ENCODE assay signal across 8 cellular contexts in the genomic region with DNA sequence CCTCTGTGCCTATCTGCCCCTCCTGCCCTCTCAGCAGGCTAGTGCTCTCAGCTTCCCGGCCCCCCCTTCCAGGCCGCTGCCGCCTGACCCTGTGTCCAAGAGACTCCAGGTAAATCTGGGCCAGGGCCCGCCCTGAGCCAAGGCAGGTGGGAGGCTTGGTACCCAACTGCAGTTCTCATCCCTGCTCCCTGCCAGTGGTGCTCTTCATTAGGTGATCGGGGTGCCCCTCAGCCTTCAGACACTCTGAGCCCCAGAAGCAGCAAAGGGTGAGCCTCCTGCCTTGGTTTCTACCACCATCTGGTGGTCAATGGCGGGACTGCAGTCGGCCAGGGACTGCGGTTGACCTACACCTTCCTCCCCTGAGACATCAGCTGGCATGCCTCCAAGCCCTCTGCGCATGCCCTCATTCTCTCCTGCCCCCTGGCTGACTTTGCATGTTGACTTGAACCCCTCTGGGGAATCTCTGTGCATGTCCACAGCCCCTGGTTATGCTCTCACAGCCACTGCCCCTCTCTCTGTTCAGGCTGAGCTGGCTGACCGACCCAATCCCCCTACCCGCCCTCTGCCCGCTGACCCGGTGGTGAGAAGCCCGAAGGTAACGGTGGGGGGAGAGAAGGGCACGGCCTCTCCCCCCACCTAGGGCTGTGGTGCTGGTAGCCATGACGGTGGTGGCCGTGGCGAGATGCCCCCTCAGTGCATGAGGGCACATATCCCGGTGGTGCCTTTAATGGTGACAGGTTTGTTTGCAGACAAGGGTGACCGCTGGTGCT. TPM values are rescaled to one million over a fixed set of nuclear protein-coding genes. Genes with fewer than 3 reads are reported as not detected.
DNase-seq lines count a peak whose midpoint lies in the region; ATAC-seq and TF ChIP-seq lines count a peak whose summit lies in the region.

No MANE protein-coding gene starts in this region.

- H2AFZ ChIP-seq in trophoblast cell (ENCODE audit: insufficient read depth, low read length, poor library complexity), result no peak overlapping the region

- WGBS in trophoblast cell (ENCODE audit: extremely low coverage, insufficient coverage, insufficient read length), result no CpG with 5 or more reads among the region's 21 CpGs
- WGBS in upper lobe of left lung, 2 donors, result 44 to 49% methylated on average over 20 to 21 of the region's 21 CpGs

- DNase-seq in CD8-positive, alpha-beta T cell, result peak; percentile 91 to 99 (median 95)
- DNase-seq in NCI-H1105 (lab: John Stamatoyannopoulos, UW) (peak; percentile 94), SK-N-DZ (ENCODE audit: low spot score) (peak; percentile 90), glomerular visceral epithelial cell (ENCODE audit: extremely low spot score) (peak; percentile 94), trophoblast cell (peak; percentile 64 to 91), upper lobe of left lung (peak; percentile 82)
- DNase-seq in activated gamma-delta T cell treated with anti-CD3 and anti-CD28 coated beads, Interleukin-2, amount 50 U/mL, for 16 hours (ENCODE audit: low read depth), result peak; percentile 95

- no peak overlapping the region for H2BK120ac ChIP-seq in trophoblast cell (ENCODE audit: insufficient read depth, low read length, poor library complexity)

- no peak overlapping the region for H4K12ac ChIP-seq in trophoblast cell (ENCODE audit: low read depth, low read length)

- no peaks in the 10 kb centered on the region for H3K27me3 ChIP-seq in CD8-positive, alpha-beta T cell (ENCODE audit: insufficient read depth, low read length)
- H3K27me3 ChIP-seq in trophoblast cell (ENCODE audit: insufficient read depth, low read length), result no peaks in the 10 kb centered on the region
- H3K27me3 ChIP-seq in upper lobe of left lung, result no peaks in the 10 kb centered on the region

- peaks cover 33% of the 10 kb centered on the region for H3K4me1 ChIP-seq in CD8-positive, alpha-beta T cell (ENCODE audit: insufficient read depth, low read length)
- H3K4me1 ChIP-seq in trophoblast cell (ENCODE audit: control insufficient read depth in 1 of 2, insufficient read depth in 2 of 2, low read length in 2 of 2) (peaks cover 7 to 12% of the 10 kb centered on the region in 2 experiments), upper lobe of left lung (peaks cover 24 to 36% (median 32%) of the 10 kb centered on the region in 4 donors)

- peaks cover 5% of the 10 kb centered on the region for H3K79me2 ChIP-seq in trophoblast cell (ENCODE audit: control insufficient read depth, insufficient read depth, low read length, poor library complexity)

- no peak overlapping the region for H2BK5ac ChIP-seq in trophoblast cell (ENCODE audit: low read depth, low read length, poor library complexity)

- H3K27me3 Mint-ChIP-seq in CD8-positive, alpha-beta T cell (ENCODE audit: low read depth), result no peaks in the 10 kb centered on the region

- H3K23ac ChIP-seq in trophoblast cell (ENCODE audit: low read length), result no peak overlapping the region

- H3K9ac ChIP-seq in trophoblast cell (ENCODE audit: low read length), result no peak overlapping the region

- H3K36me3 ChIP-seq in CD8-positive, alpha-beta T cell (ENCODE audit: insufficient read depth, low read length), result no peaks in the 10 kb centered on the region
- H3K36me3 ChIP-seq in trophoblast cell (ENCODE audit: control insufficient read depth in 1 of 2, insufficient read depth in 2 of 2, low read length in 2 of 2) (peaks cover 4 to 7% of the 10 kb centered on the region in 2 experiments), upper lobe of left lung (peaks cover 13 to 57% (median 43%) of the 10 kb centered on the region in 4 donors)

- TF ChIP-seq CTCF in CD8-positive, alpha-beta T cell (IDR thresholded peaks at IDR 0.05), result peak; percentile 88
- TF ChIP-seq CTCF in upper lobe of left lung (IDR thresholded peaks at IDR 0.05), result peak; percentile 97 to 99 (median 98)

- peak; percentile 69 for ATAC-seq in CD8-positive, alpha-beta T cell
- peak; percentile 39 for ATAC-seq in GM21717 (IDR thresholded peaks at IDR 0.05; ENCODE audit: unreplicated experiment)
- peak; percentile 76 for ATAC-seq in upper lobe of left lung (ENCODE audit: low FRiP score in 2 of 2)

- H3K79me1 ChIP-seq in trophoblast cell (ENCODE audit: low read length), result peaks cover 6% of the 10 kb centered on the region

- H3K4me3 ChIP-seq in CD8-positive, alpha-beta T cell (ENCODE audit: low read depth, low read length), result no peak overlapping the region
- H3K4me3 ChIP-seq in trophoblast cell (ENCODE audit: low read depth, low read length) (no peak overlapping the region), upper lobe of left lung (no peak overlapping the region)

- H3K9me3 ChIP-seq in CD8-positive, alpha-beta T cell (ENCODE audit: low read length), result no peaks in the 10 kb centered on the region
- H3K9me3 ChIP-seq in trophoblast cell (ENCODE audit: insufficient read depth, low read depth, low read length), result no peaks in the 10 kb centered on the region
- no peaks in the 10 kb centered on the region for H3K9me3 ChIP-seq in upper lobe of left lung

- intact Hi-C loops in CD8-positive, alpha-beta T cell (cut with DNase I, micrococcal nuclease), result loop anchor here (1.0 to 5.0 kb wide), 11 partner anchors 11 to 579 kb away; partner anchors contain the start of genes PBXIP1 (in 1 of the 2), PMVK (in 1 of the 2), PYGO2 (in 1 of the 2) and ZBTB7B (in 1 of the 2)

- H3K27ac Mint-ChIP-seq in CD8-positive, alpha-beta T cell, result no peak overlapping the region

- CTCF ChIA-PET in CD8-positive, alpha-beta T cell (lab: Charles Lee), result interaction anchor here (0.6 to 22.1 kb wide), 38 partner anchors 11 to 540 kb away, joined by 3 to 528 read pairs (median 4); partner anchors contain the start of genes ADAM15, EFNA3, KRTCAP2 and PBXIP1

- H3K4me3 Mint-ChIP-seq in CD8-positive, alpha-beta T cell, result peak overlapping the region; percentile 71

- peaks cover 36% of the 10 kb centered on the region for H3K4me1 Mint-ChIP-seq in CD8-positive, alpha-beta T cell (ENCODE audit: low read depth)

- no peaks in the 10 kb centered on the region for H3K9me3 Mint-ChIP-seq in CD8-positive, alpha-beta T cell

- POLR2A ChIA-PET in CD8-positive, alpha-beta T cell (lab: Charles Lee), result interaction anchor here (0.8 to 1.4 kb wide), 5 partner anchors 9 to 23 kb away, joined by 3 to 8 read pairs (median 5); partner anchors contain the start of gene ADAM15

- no peak overlapping the region for H3K18ac ChIP-seq in trophoblast cell (ENCODE audit: low read length)

- H4K91ac ChIP-seq in trophoblast cell (ENCODE audit: low read depth, low read length), result no peak overlapping the region

- peaks cover 16% of the 10 kb centered on the region for H3K36me3 Mint-ChIP-seq in CD8-positive, alpha-beta T cell

- no peak overlapping the region for H4K8ac ChIP-seq in trophoblast cell (ENCODE audit: low read depth, low read length)

- H3K14ac ChIP-seq in trophoblast cell (ENCODE audit: low read length), result no peak overlapping the region

- no peak overlapping the region for H3K27ac ChIP-seq in CD8-positive, alpha-beta T cell (ENCODE audit: low read depth, low read length)
- H3K27ac ChIP-seq in trophoblast cell (ENCODE audit: low read depth, low read length) (no peak overlapping the region), upper lobe of left lung (no peak overlapping the region)

- no peak for TF ChIP-seq POLR2A in upper lobe of left lung (IDR thresholded peaks at IDR 0.05)

- H3K4me2 ChIP-seq in trophoblast cell (ENCODE audit: low read length), result no peak overlapping the region

- H2BK12ac ChIP-seq in trophoblast cell (ENCODE audit: low read length), result no peak overlapping the region

- no peak overlapping the region for H2AK5ac ChIP-seq in trophoblast cell (ENCODE audit: low read length)

- H3K4ac ChIP-seq in trophoblast cell (ENCODE audit: low read depth, low read length), result no peak overlapping the region

- no peak for TF ChIP-seq EP300 in upper lobe of left lung (IDR thresholded peaks at IDR 0.05)

RNA-seq across cellular contexts. Expression of gene EFNA4, which starts 2.0 kb away (rescaled TPM):
- 1 to 10 TPM; 1.4 to 1.8 TPM for total RNA-seq in CD8-positive, alpha-beta T cell
- polyA plus RNA-seq in SK-N-DZ (2014; cell fraction: cytosol; rRNA removed), result 12.7 and 13.3 TPM in 2 replicates
- 9.2 and 10.1 TPM in 2 replicates for polyA plus RNA-seq in SK-N-DZ (2014; cell fraction: nucleus; rRNA removed)
- polyA plus RNA-seq in trophoblast cell (2013), result 16.4 and 16.6 TPM in 2 replicates
- 1 to 10 TPM; 2.8 to 8.1 (median 7.0) TPM for total RNA-seq in upper lobe of left lung

RNA-seq across cellular contexts. Expression of gene ADAM15, which starts 10.4 kb away (rescaled TPM):
- total RNA-seq in CD8-positive, alpha-beta T cell, result 10 to 100 TPM; 10.8 to 11.8 TPM
- polyA plus RNA-seq in SK-N-DZ (2014; cell fraction: cytosol; rRNA removed), result 55.4 and 55.5 TPM in 2 replicates
- polyA plus RNA-seq in SK-N-DZ (2014; cell fraction: nucleus; rRNA removed), result 227 and 243 TPM in 2 replicates
- polyA plus RNA-seq in trophoblast cell (2013), result 16.6 and 17.0 TPM in 2 replicates
- 100 to 1,000 TPM in 4 of 6 donors, 10 to 100 TPM in 2; 52.1 to 246 (median 106) TPM for total RNA-seq in upper lobe of left lung

RNA-seq across cellular contexts. Expression of gene EFNA3, which starts 17.1 kb away (rescaled TPM):
- under 1 TPM; 0.46 to 0.69 TPM for total RNA-seq in CD8-positive, alpha-beta T cell
- 13.3 and 15.9 TPM in 2 replicates for polyA plus RNA-seq in SK-N-DZ (2014; cell fraction: cytosol; rRNA removed)
- 10.2 and 10.5 TPM in 2 replicates for polyA plus RNA-seq in SK-N-DZ (2014; cell fraction: nucleus; rRNA removed)
- 2.5 and 2.7 TPM in 2 replicates for polyA plus RNA-seq in trophoblast cell (2013)
- 1 to 10 TPM in 4 of 6 donors, under 1 TPM in 2; 0.33 to 2.1 (median 1.4) TPM for total RNA-seq in upper lobe of left lung

RNA-seq across cellular contexts. Expression of gene DCST1, which starts 27.9 kb away (rescaled TPM):
- under 1 TPM in 1 of 2 experiments, not detected in 1; 0.30 TPM for total RNA-seq in CD8-positive, alpha-beta T cell
- polyA plus RNA-seq in SK-N-DZ (2014; cell fraction: cytosol; rRNA removed), result 0.05 TPM in 1 of 2 replicates, not detected in the other
- polyA plus RNA-seq in SK-N-DZ (2014; cell fraction: nucleus; rRNA removed), result not detected in 2 replicates
- polyA plus RNA-seq in trophoblast cell (2013), result 0.22 and 0.26 TPM in 2 replicates
- total RNA-seq in upper lobe of left lung, result under 1 TPM in 1 of 6 donors, not detected in 5; 0.89 TPM

RNA-seq across cellular contexts. Expression of gene DCST2, which starts 28.0 kb away (rescaled TPM):
- total RNA-seq in CD8-positive, alpha-beta T cell, result under 1 TPM; 0.52 to 0.61 TPM
- polyA plus RNA-seq in SK-N-DZ (2014; cell fraction: cytosol; rRNA removed), result 0.28 TPM in 1 of 2 replicates, not detected in the other
- polyA plus RNA-seq in SK-N-DZ (2014; cell fraction: nucleus; rRNA removed), result 0.19 and 2.3 TPM in 2 replicates
- 0.55 and 0.56 TPM in 2 replicates for polyA plus RNA-seq in trophoblast cell (2013)
- total RNA-seq in upper lobe of left lung, result 1 to 10 TPM in 4 of 6 donors, under 1 TPM in 2; 0.49 to 2.1 (median 1.1) TPM

Comparison
In these comparisons a context has a peak if more than half of its experiments do, and no peak if none do; other contexts are left out.
1. RNA of gene ADAM15, which starts 10.4 kb away (total RNA-seq): 52.1 to 246 TPM in upper lobe of left lung; 10.8 to 11.8 TPM in CD8-positive, alpha-beta T cell; every median in the first group is over 4 times any median in the second.
2. Peak in every context shown above with its lines, with median percentiles within 50 percentile points of each other: ATAC-seq and DNase-seq.